ENCODE assay signal across 15 cellular contexts in genomic region chr1:186152227-186152944, GRCh38.
DNase-seq lines count a peak whose midpoint lies in the region; ATAC-seq, FAIRE-seq and TF ChIP-seq lines count a peak whose summit lies in the region.
"Had no signal": no experiment of that assay in that cellular context is flagged by ENCODE, and none has a peak within 500 bp of the region (broad histone marks: within the 10 kb centered on the region; RNA-seq: fewer than 3 reads in every experiment).

No MANE protein-coding gene starts in this region.

- no peaks in the 10 kb centered on the region for H3K9me3 Mint-ChIP-seq in activated CD8-positive, alpha-beta T cell treated with anti-CD3 and anti-CD28 coated beads, Interleukin-2, amount 10 ng/mL, durations not matched to agents 7 days and 5 days (ENCODE audit: insufficient read depth)

- CTCF ChIA-PET in AG04450 (lab: Charles Lee), result interaction anchor here (1.1 to 1.5 kb wide), 2 partner anchors 60 to 432 kb away, joined by 3 to 5 read pairs; no protein-coding TSS in a partner anchor
- CTCF ChIA-PET in activated CD8-positive, alpha-beta T cell treated with anti-CD3 and anti-CD28 coated beads, Interleukin-2, amount 10 ng/mL, durations not matched to agents 7 days and 5 days (lab: Charles Lee), result no interaction called here

- H3K27ac ChIP-seq in AG04450 (ENCODE audit: low read depth, low read length), result no peak overlapping the region
- H3K27ac ChIP-seq: neutrophil, uterus had no signal

- peak; percentile 7 for DNase-seq in AG04450 (ENCODE audit: low read depth, low spot score)
- DNase-seq in HTR-8/SVneo (ENCODE audit: insufficient read length, low spot score), result peak; percentile 77
- peak; percentile 78 for DNase-seq in astrocyte of the spinal cord (ENCODE audit: low read depth, low spot score)
- peak; percentile 18 for DNase-seq in medulla oblongata (ENCODE audit: extremely low spot score)
- no peak for DNase-seq in ureter (ENCODE audit: low spot score)
- no peak for DNase-seq in activated CD4-positive, alpha-beta T cell treated with anti-CD3 and anti-CD28 coated beads, Interleukin-2, amount 50 U/mL, for 4 hours
- DNase-seq in activated CD8-positive, alpha-beta T cell treated with anti-CD3 and anti-CD28 coated beads, Interleukin-2, amount 10 ng/mL, durations not matched to agents 7 days and 5 days, result no peak
- DNase-seq: activated T-cell treated with anti-CD3 and anti-CD28 coated beads for 4 hours, BE2C, cortex of kidney, Kasumi-1, T-helper 9 cell, uterus had no signal

- no peaks in the 10 kb centered on the region for H3K36me3 Mint-ChIP-seq in activated CD8-positive, alpha-beta T cell treated with anti-CD3 and anti-CD28 coated beads, Interleukin-2, amount 10 ng/mL, durations not matched to agents 7 days and 5 days (ENCODE audit: low read depth)

- in situ Hi-C loops in astrocyte of the spinal cord (cut with HindIII; ENCODE audit: low sequenced_read_pairs), result no loop called here

- TF ChIP-seq CTCF in AG04450 (IDR thresholded peaks at IDR 0.05; ENCODE audit: low read depth, low read length) (no peak), astrocyte of the spinal cord (IDR thresholded peaks at IDR 0.05; ENCODE audit: low read depth, low read length) (no peak)

- H3K4me3 ChIP-seq in AG04450 (ENCODE audit: low read depth, low read length) (no peak overlapping the region), astrocyte of the spinal cord (ENCODE audit: low read depth, low read length) (no peak overlapping the region)
- H3K4me3 ChIP-seq: uterus had no signal

- ATAC-seq in GM18858 (IDR thresholded peaks at IDR 0.05; ENCODE audit: unreplicated experiment), result no peak
- no peak for ATAC-seq in activated CD8-positive, alpha-beta T cell treated with anti-CD3 and anti-CD28 coated beads, Interleukin-2, amount 10 ng/mL, durations not matched to agents 7 days and 5 days

- FAIRE-seq in HTR-8/SVneo (lab: Jason Lieb, UNC), result peak; percentile 71

- H3K27me3 ChIP-seq in AG04450 (ENCODE audit: control insufficient read depth, insufficient read depth, low read length), result no peaks in the 10 kb centered on the region
- H3K27me3 ChIP-seq: BE2C, neutrophil, uterus had no signal

- H3K27ac Mint-ChIP-seq in activated CD8-positive, alpha-beta T cell treated with anti-CD3 and anti-CD28 coated beads, Interleukin-2, amount 10 ng/mL, durations not matched to agents 7 days and 5 days, result no peak overlapping the region

- H3K27me3 Mint-ChIP-seq in activated CD8-positive, alpha-beta T cell treated with anti-CD3 and anti-CD28 coated beads, Interleukin-2, amount 10 ng/mL, durations not matched to agents 7 days and 5 days (ENCODE audit: low read depth), result no peaks in the 10 kb centered on the region

- H3K4me3 Mint-ChIP-seq in activated CD8-positive, alpha-beta T cell treated with anti-CD3 and anti-CD28 coated beads, Interleukin-2, amount 10 ng/mL, durations not matched to agents 7 days and 5 days, result no peak overlapping the region

- no peaks in the 10 kb centered on the region for H3K4me1 Mint-ChIP-seq in activated CD8-positive, alpha-beta T cell treated with anti-CD3 and anti-CD28 coated beads, Interleukin-2, amount 10 ng/mL, durations not matched to agents 7 days and 5 days (ENCODE audit: low read depth)

- POLR2A ChIA-PET in AG04450 (lab: Yijun Ruan, JAX), result no interaction called here
- POLR2A ChIA-PET in activated CD8-positive, alpha-beta T cell treated with anti-CD3 and anti-CD28 coated beads, Interleukin-2, amount 10 ng/mL, durations not matched to agents 7 days and 5 days (lab: Charles Lee), result no interaction called here

- H3K9me3 ChIP-seq in AG04450 (ENCODE audit: control insufficient read depth, insufficient read depth, low read length), result no peaks in the 10 kb centered on the region
- H3K9me3 ChIP-seq: BE2C, neutrophil, uterus had no signal

Comparison
In these comparisons a context has a peak if more than half of its experiments do, and no peak if none do; other contexts are left out.
1. DNase-seq: peak in AG04450 (single experiment), HTR-8/SVneo (single experiment), astrocyte of the spinal cord (single experiment) and medulla oblongata (single experiment); none in ureter (single experiment), activated CD4-positive, alpha-beta T cell treated with anti-CD3 and anti-CD28 coated beads, Interleukin-2, amount 50 U/mL, for 4 hours (0 of 2) and activated CD8-positive, alpha-beta T cell treated with anti-CD3 and anti-CD28 coated beads, Interleukin-2, amount 10 ng/mL, durations not matched to agents 7 days and 5 days (single experiment).